Comparison of ENCODE assay signal across 5 cellular contexts in the genomic region with DNA sequence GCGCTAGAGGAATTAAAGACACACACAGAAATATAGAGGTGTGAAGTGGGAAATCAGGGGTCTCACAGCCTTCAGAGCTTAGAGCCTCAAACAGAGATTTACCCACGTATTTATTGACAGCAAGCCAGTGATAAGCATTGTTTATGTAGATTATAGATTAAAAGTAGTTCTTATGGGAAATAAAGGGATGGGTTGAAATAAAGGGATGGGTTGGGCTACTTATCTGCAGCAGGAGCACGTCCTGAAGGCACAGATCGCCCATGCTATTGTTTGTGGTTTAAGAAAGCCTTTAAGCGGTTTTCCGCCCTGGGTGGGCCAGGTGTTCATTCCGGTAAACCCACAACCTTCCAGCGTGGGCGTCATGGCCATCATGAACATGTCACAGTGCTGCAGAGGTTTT. TPM values are rescaled to one million over a fixed set of nuclear protein-coding genes. Genes with fewer than 3 reads are reported as not detected.
DNase-seq lines count a peak whose midpoint lies in the region; ATAC-seq, FAIRE-seq and TF ChIP-seq lines count a peak whose summit lies in the region.
"Not testable (repeated sequence)": the region's sequence is repeated elsewhere in the genome, so short reads cannot be mapped to it uniquely, and the experiment has no call there.

No MANE protein-coding gene starts in this region.

- H3K27ac ChIP-seq in BLaER1; K562 (ENCODE audit: extremely low read depth, low read depth, low read length); endodermal cell (ENCODE audit: low read depth, low read length); HepG2 (ENCODE audit: extremely low read length, insufficient read depth, low read length): not testable (repeated sequence)
- H3K27ac ChIP-seq in thyroid gland: peak overlapping the region in 2 of 3 donors; percentile 21 to 69

- not testable (repeated sequence) for FAIRE-seq in K562 (lab: Jason Lieb, UNC); HepG2 (lab: Jason Lieb, UNC)

- intact Hi-C loops in K562 (cut with micrococcal nuclease): loop anchor here (10.0 kb wide), 1 partner anchor 190 kb away; no protein-coding TSS in a partner anchor
- intact Hi-C loops in HepG2 (cut with micrococcal nuclease; ENCODE audit: unreplicated experiment); thyroid gland (cut with DNase I): not testable (repeated sequence)

- TF ChIP-seq EP300 in K562 (IDR thresholded peaks at IDR 0.05; ENCODE audit: low read length); HepG2 (IDR thresholded peaks at IDR 0.05; ENCODE audit: low read depth in 2 of 2, low read length in 2 of 2); HepG2 (CRISPR knock-in tag; IDR thresholded peaks at IDR 0.05; ENCODE audit: borderline replicate concordance): not testable (repeated sequence)

- not testable (repeated sequence) for H4K20me1 ChIP-seq in BLaER1; K562 (replicated peaks; ENCODE audit: control insufficient read depth, insufficient read depth, low read length); HepG2 (ENCODE audit: insufficient read depth, low read length)

- peaks cover 99% of the 10 kb centered on the region for H3K36me3 ChIP-seq in BLaER1
- H3K36me3 ChIP-seq in K562 (ENCODE audit: control insufficient read depth, insufficient read depth, low read length): peaks cover 55% of the 10 kb centered on the region
- H3K36me3 ChIP-seq in endodermal cell (ENCODE audit: control insufficient read depth, insufficient read depth, low read length): peaks cover 69% of the 10 kb centered on the region
- not testable (repeated sequence) for H3K36me3 ChIP-seq in HepG2 (replicated peaks in 1 of 2; ENCODE audit: control insufficient read depth in 1 of 2, insufficient read depth in 2 of 2, low read length in 2 of 2); thyroid gland

- H3K9ac ChIP-seq in BLaER1; K562 (ENCODE audit: insufficient read depth in 1 of 2, low read depth in 2 of 2, low read length in 2 of 2); endodermal cell (ENCODE audit: extremely low read depth, low read length, poor library complexity, severe bottlenecking); HepG2 (ENCODE audit: insufficient read depth, low read depth, low read length): not testable (repeated sequence)

- H3K9me3 ChIP-seq in BLaER1 (peaks cover 100% of the 10 kb centered on the region), K562 (replicated peaks; ENCODE audit: control insufficient read depth, insufficient read depth, low read depth, low read length) (peaks cover 32% of the 10 kb centered on the region), endodermal cell (ENCODE audit: control insufficient read depth, low read length) (peaks cover 87% of the 10 kb centered on the region), HepG2 (ENCODE audit: low read length) (peaks cover 11% of the 10 kb centered on the region)
- H3K9me3 ChIP-seq in thyroid gland: not testable (repeated sequence)

- H3K4me3 ChIP-seq in BLaER1 (peak overlapping the region; percentile 31; the same call in 1 of the 2 replicates), endodermal cell (ENCODE audit: low read length) (peak overlapping the region; percentile 62)
- H3K4me3 ChIP-seq in K562; HepG2 (replicated peaks in 1 of 3; ENCODE audit: insufficient read depth in 1 of 3, low read depth in 2 of 3, low read length in 3 of 3); thyroid gland (replicated peaks in 1 of 3): not testable (repeated sequence)

- TF ChIP-seq RAD21 in K562 (CRISPR knock-in tag; conservative IDR thresholded peaks at IDR 0.05 in 1 of 2, IDR thresholded peaks at IDR 0.05 in 1 of 2); HepG2 (CRISPR knock-in tag; IDR thresholded peaks at IDR 0.05): not testable (repeated sequence)

- not testable (repeated sequence) for H3K4me1 Mint-ChIP-seq in endodermal cell

- POLR2A ChIA-PET in K562 (lab: Yijun Ruan, JAX); HepG2 (lab: Yijun Ruan, JAX): not testable (repeated sequence)

- H3K4me3 Mint-ChIP-seq in endodermal cell: not testable (repeated sequence)

- H2AFZ ChIP-seq in K562 (ENCODE audit: low read depth, low read length); HepG2 (ENCODE audit: low read length): not testable (repeated sequence)

- H3K27ac Mint-ChIP-seq in endodermal cell: not testable (repeated sequence)

- in situ Hi-C loops in K562 (cut with MboI); HepG2 (cut with HindIII; ENCODE audit: extremely low pct_ligation_motif_present, low pct_unique_long_range_greater_than_20kb): not testable (repeated sequence)

- not testable (repeated sequence) for ATAC-seq in K562, HepG2

- TF ChIP-seq CTCF in K562 (IDR thresholded peaks at IDR 0.05 in 2 of 3, conservative IDR thresholded peaks at IDR 0.05 in 1 of 3; ENCODE audit: insufficient read depth in 2 of 3, low read depth in 1 of 3, low read length in 3 of 3); endodermal cell (conservative IDR thresholded peaks at IDR 0.05); HepG2 (CRISPR knock-in tag; IDR thresholded peaks at IDR 0.05); thyroid gland (IDR thresholded peaks at IDR 0.05): not testable (repeated sequence)

- H3K27me3 Mint-ChIP-seq in endodermal cell (ENCODE audit: insufficient read depth): not testable (repeated sequence)

- not testable (repeated sequence) for DNase-seq in K562 (ENCODE audit: extremely low read depth in 1 of 4, low spot score in 3 of 4); endodermal cell; HepG2 (ENCODE audit: low spot score); thyroid gland

- peaks cover 44% of the 10 kb centered on the region for H3K9me3 Mint-ChIP-seq in endodermal cell

- CTCF ChIA-PET in K562 (lab: Yijun Ruan, JAX; ENCODE audit: low intra/inter-chr PET ratio); HepG2 (lab: Yijun Ruan, JAX; ENCODE audit: low intra/inter-chr PET ratio, low total read pairs): not testable (repeated sequence)

- not testable (repeated sequence) for TF ChIP-seq POLR2A in K562 (conservative IDR thresholded peaks at IDR 0.05); HepG2 (IDR thresholded peaks at IDR 0.05; ENCODE audit: insufficient read depth in 1 of 2, low read depth in 2 of 2, low read length in 2 of 2); thyroid gland (IDR thresholded peaks at IDR 0.05)

- not testable (repeated sequence) for H3K27me3 ChIP-seq in BLaER1; K562 (ENCODE audit: control insufficient read depth in 2 of 2, insufficient read depth in 2 of 2, low read length in 2 of 2); endodermal cell (ENCODE audit: control insufficient read depth, insufficient read depth, low read length, poor library complexity, severe bottlenecking); HepG2 (ENCODE audit: control insufficient read depth in 1 of 2, insufficient read depth in 2 of 2, low read length in 2 of 2); thyroid gland

- not testable (repeated sequence) for BruUV-seq in K562 (replicated peaks; lab: Mats Ljungman, UMichigan); HepG2 (replicated peaks; lab: Mats Ljungman, UMichigan)

- H3K4me2 ChIP-seq in BLaER1; K562 (ENCODE audit: insufficient read depth, low read length); HepG2 (ENCODE audit: low read depth, low read length): not testable (repeated sequence)

- H3K4me1 ChIP-seq in BLaER1; endodermal cell (ENCODE audit: control insufficient read depth, insufficient read depth, low read length); HepG2 (ENCODE audit: insufficient read depth, low read length); thyroid gland: not testable (repeated sequence)
- peaks cover 8 to 11% of the 10 kb centered on the region in 2 experiments; a peak in 3 of 5 replicates for H3K4me1 ChIP-seq in K562 (replicated peaks in 1 of 2; ENCODE audit: control insufficient read depth in 2 of 2, insufficient read depth in 2 of 2, low read length in 2 of 2)

- H3K9me1 ChIP-seq in K562 (ENCODE audit: control insufficient read depth, insufficient read depth, low read length): not testable (repeated sequence)

- H3K79me2 ChIP-seq in K562 (ENCODE audit: control insufficient read depth, insufficient read depth, low read length) (peaks cover 83% of the 10 kb centered on the region), HepG2 (ENCODE audit: insufficient read depth, low read length) (peaks cover 26% of the 10 kb centered on the region)

- WGBS in K562 (ENCODE audit: insufficient coverage, low coverage, missing lambda C conversion rate): 86% methylated on average over 9 of the region's 9 CpGs
- 85 to 100% methylated on average over 5 to 9 of the region's 9 CpGs for WGBS in endodermal cell (ENCODE audit: insufficient coverage in 1 of 2, insufficient read length in 1 of 2), 2 experiments
- WGBS in HepG2 (ENCODE audit: low lambda C conversion rate): 90% methylated on average over 9 of the region's 9 CpGs
- 85 to 88% methylated on average over 9 of the region's 9 CpGs for WGBS in thyroid gland, 2 donors

- peaks cover 75% of the 10 kb centered on the region for H3K36me3 Mint-ChIP-seq in endodermal cell (ENCODE audit: low read depth)

RNA-seq across cellular contexts. Expression of gene ZNF273, which starts 12.2 kb away (rescaled TPM):
- total RNA-seq in K562 (2011; cell fraction: chromatin; rRNA removed; ENCODE audit: low replicate concordance): 15.0 and 51.2 TPM in 2 replicates
- total RNA-seq in K562 (2011; cell fraction: nucleolus; rRNA removed): 11.5 and 16.4 TPM in 2 replicates
- total RNA-seq in K562 (2011; cell fraction: nucleoplasm; rRNA removed): 27.9 and 35.1 TPM in 2 replicates
- 16.9 and 18.2 TPM in 2 replicates for total RNA-seq in K562 (2014; rRNA removed)
- total RNA-seq in K562 (2014; rRNA removed; fragmentation: Illumina TruSeq; extraction: Trizol): 29.5 and 33.1 TPM in 2 replicates
- total RNA-seq in K562 (2015; rRNA removed; fragmentation: Illumina TruSeq; extraction: Trizol): 21.3 and 26.1 TPM in 2 replicates
- total RNA-seq in K562 (2021): 14.7 and 15.6 TPM in 2 replicates
- 18.1 and 20.7 TPM in 2 replicates for polyA plus RNA-seq in K562 (2011; rRNA removed)
- polyA plus RNA-seq in K562 (2011; cell fraction: cytosol; rRNA removed): 6.7 and 10.2 TPM in 2 replicates
- polyA plus RNA-seq in K562 (2011; cell fraction: nucleus; rRNA removed): 6.4 and 6.8 TPM in 2 replicates
- polyA plus RNA-seq in K562 (2012): 9.8 and 13.5 TPM in 2 replicates
- polyA plus RNA-seq in K562 (2014; fragmentation: Illumina TruSeq; extraction: Trizol): 19.5 and 20.8 TPM in 2 replicates
- 10 to 100 TPM; 20.2 to 37.0 TPM for polyA plus RNA-seq in K562 (2014; fragmentation: Nextera tagmentation; extraction: Ambion mirVana)
- polyA plus RNA-seq in K562 (2014; rRNA removed): 13.3 and 14.8 TPM in 2 replicates
- polyA minus RNA-seq in K562 (2011; rRNA and poly(A)+ RNA removed): 25.1 and 37.0 TPM in 2 replicates
- polyA minus RNA-seq in K562 (2011; cell fraction: cytosol; rRNA and poly(A)+ RNA removed): 12.7 and 14.8 TPM in 2 replicates
- polyA minus RNA-seq in K562 (2011; cell fraction: nucleus; rRNA and poly(A)+ RNA removed): 11.2 and 20.3 TPM in 2 replicates
- 10 to 100 TPM; 15.5 to 20.5 TPM for total RNA-seq in endodermal cell
- 16.2 TPM for polyA plus RNA-seq in endodermal cell (2013, experiment 1 of 2)
- polyA plus RNA-seq in endodermal cell (2013, experiment 2 of 2): 16.7 TPM
- total RNA-seq in HepG2 (2016; rRNA removed; fragmentation: Illumina TruSeq; extraction: Trizol): 5.8 and 6.8 TPM in 2 replicates
- 1.1 and 1.3 TPM in 2 replicates for total RNA-seq in HepG2 (2016; cell fraction: cytosol; rRNA removed; fragmentation: Illumina TruSeq; extraction: Trizol; ENCODE audit: low read depth)
- total RNA-seq in HepG2 (2016; cell fraction: insoluble cytoplasmic fraction; rRNA removed; fragmentation: Illumina TruSeq; extraction: Trizol): 5.0 and 7.2 TPM in 2 replicates
- total RNA-seq in HepG2 (2016; cell fraction: membrane; rRNA removed; fragmentation: Illumina TruSeq; extraction: Trizol): 2.1 and 4.0 TPM in 2 replicates
- total RNA-seq in HepG2 (2016; cell fraction: nucleus; rRNA removed; fragmentation: Illumina TruSeq; extraction: Trizol): 4.9 and 5.1 TPM in 2 replicates
- polyA plus RNA-seq in HepG2 (2011; rRNA removed): 0.90 and 1.7 TPM in 2 replicates
- 1.0 and 1.2 TPM in 2 replicates for polyA plus RNA-seq in HepG2 (2011; cell fraction: cytosol; rRNA removed)
- 0.64 and 0.69 TPM in 2 replicates for polyA plus RNA-seq in HepG2 (2011; cell fraction: nucleus; rRNA removed)
- polyA plus RNA-seq in HepG2 (2012): 1.3 and 2.0 TPM in 2 replicates
- 0.62 and 0.71 TPM in 2 replicates for polyA plus RNA-seq in HepG2 (2016; cell fraction: cytosol; fragmentation: Illumina TruSeq; extraction: Trizol; ENCODE audit: low read depth)
- 6.6 and 7.3 TPM in 2 replicates for polyA plus RNA-seq in HepG2 (2016; cell fraction: insoluble cytoplasmic fraction; fragmentation: Illumina TruSeq; extraction: Trizol; ENCODE audit: low read depth)
- 2.5 and 2.6 TPM in 2 replicates for polyA plus RNA-seq in HepG2 (2016; cell fraction: membrane; fragmentation: Illumina TruSeq; extraction: Trizol; ENCODE audit: low read depth)
- 5.0 and 5.1 TPM in 2 replicates for polyA plus RNA-seq in HepG2 (2016; cell fraction: nucleus; fragmentation: Illumina TruSeq; extraction: Trizol; ENCODE audit: insufficient read depth, low read depth)
- polyA minus RNA-seq in HepG2 (2011; rRNA and poly(A)+ RNA removed; ENCODE audit: low replicate concordance): 0.90 and 4.3 TPM in 2 replicates
- polyA minus RNA-seq in HepG2 (2011; cell fraction: cytosol; rRNA and poly(A)+ RNA removed): 2.3 TPM in 2 replicates
- 5.3 and 6.6 TPM in 2 replicates for polyA minus RNA-seq in HepG2 (2011; cell fraction: nucleus; rRNA and poly(A)+ RNA removed)
- total RNA-seq in thyroid gland: 10 to 100 TPM; 13.7 to 22.9 (median 18.3) TPM
